In the genomic region with DNA sequence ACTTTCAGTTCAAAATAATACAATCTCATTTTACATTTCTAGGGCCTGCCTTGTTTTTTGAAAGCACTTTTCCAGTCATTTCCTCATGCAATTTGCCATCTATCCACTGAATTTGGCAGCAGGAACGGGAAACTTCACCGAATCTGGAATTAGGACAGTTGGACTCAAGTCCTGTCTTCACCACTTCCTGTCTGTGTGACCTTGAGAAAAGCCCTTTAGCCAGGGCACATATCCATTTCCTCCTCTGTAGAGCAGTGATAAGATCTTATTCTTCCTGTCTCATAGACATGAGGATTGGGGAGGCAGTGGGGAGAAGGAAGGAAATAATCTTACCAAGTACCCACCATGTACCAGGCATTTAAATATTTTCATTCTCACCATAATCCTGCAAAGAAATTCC, we compare ENCODE assay signal across 17 cellular contexts. TPM values are rescaled to one million over a fixed set of nuclear protein-coding genes. Genes with fewer than 3 reads are reported as not detected.
DNase-seq lines count a peak whose midpoint lies in the region; ATAC-seq and TF ChIP-seq lines count a peak whose summit lies in the region.
"Had no signal": no experiment of that assay in that cellular context is flagged by ENCODE, and none has a peak within 500 bp of the region (broad histone marks: within the 10 kb centered on the region; RNA-seq: fewer than 3 reads in every experiment).

No MANE protein-coding gene starts in this region.

- peak in 4 of 11 experiments; percentile 16 to 43 (median 28) for TF ChIP-seq CTCF in spleen (IDR thresholded peaks at IDR 0.05 in 8 of 11, conservative IDR thresholded peaks at IDR 0.05 in 3 of 11)

- no peaks in the 10 kb centered on the region for H3K36me3 ChIP-seq in spleen
- H3K36me3 ChIP-seq in effector memory CD4-positive, alpha-beta T cell (ENCODE audit: control insufficient read depth, insufficient read depth, low read length): no peaks in the 10 kb centered on the region
- H3K36me3 ChIP-seq: thoracic aorta had no signal

- WGBS in spleen, 5 donors: 8 to 27% (median 11%) methylated on average over 2 of the region's 2 CpGs

- H3K27me3 ChIP-seq in spleen (replicated peaks in 1 of 7): no peaks in the 10 kb centered on the region
- H3K27me3 ChIP-seq in effector memory CD4-positive, alpha-beta T cell (replicated peaks; ENCODE audit: control insufficient read depth, insufficient read depth, low read length, poor library complexity, severe bottlenecking): no peaks in the 10 kb centered on the region

- H3K9me3 ChIP-seq in spleen: no peaks in the 10 kb centered on the region
- no peaks in the 10 kb centered on the region for H3K9me3 ChIP-seq in effector memory CD4-positive, alpha-beta T cell (ENCODE audit: control insufficient read depth, low read length)
- H3K9me3 ChIP-seq: A549, thoracic aorta had no signal

- no peak overlapping the region for H3K4me3 ChIP-seq in spleen
- H3K4me3 ChIP-seq in effector memory CD4-positive, alpha-beta T cell (ENCODE audit: insufficient read depth, low read depth, low read length, poor library complexity, severe bottlenecking): no peak overlapping the region
- H3K4me3 ChIP-seq: A549, thoracic aorta had no signal

- peak overlapping the region in 7 of 8 donors; percentile 17 to 63 (median 55) for H3K27ac ChIP-seq in spleen
- no peak overlapping the region for H3K27ac ChIP-seq in effector memory CD4-positive, alpha-beta T cell (ENCODE audit: insufficient read depth, low read length, poor library complexity, severe bottlenecking)
- H3K27ac ChIP-seq: A549, KMS-11, thoracic aorta had no signal

- peak; percentile 72 for ATAC-seq in left ventricle myocardium superior
- ATAC-seq in HG03025 (IDR thresholded peaks at IDR 0.05; ENCODE audit: low FRiP score, unreplicated experiment): no peak
- no peak for ATAC-seq in GM21526 (IDR thresholded peaks at IDR 0.05; ENCODE audit: low FRiP score, unreplicated experiment)
- ATAC-seq: A549 had no signal

- DNase-seq in NOMO-1 treated with DMSO at 0.1 percent for 48 hours (lab: John Stamatoyannopoulos, UW; ENCODE audit: unreplicated experiment): peak; percentile 13
- no peak for DNase-seq in NOMO-1 treated with dmso at 0.1 percent for 144 hours (lab: John Stamatoyannopoulos, UW; ENCODE audit: unreplicated experiment)
- peak; percentile 74 for DNase-seq in RPMI7951 (ENCODE audit: low read depth)
- DNase-seq in left ventricle myocardium superior: no peak
- no peak for DNase-seq in spleen
- no peak for DNase-seq in effector memory CD4-positive, alpha-beta T cell
- DNase-seq: activated CD4-positive, alpha-beta T cell treated with anti-CD3 and anti-CD28 coated beads for 4 hours; activated T-cell treated with anti-CD3 and anti-CD28 coated beads, Interleukin-2, amount 50 U/mL, for 24 hours; cerebellar nuclear complex; hippocampal formation; mammary epithelial cell had no signal

- intact Hi-C loops in left ventricle myocardium superior (cut with micrococcal nuclease): no loop called here
- intact Hi-C loops in spleen (cut with DNase I; ENCODE audit: low total_unique reads): no loop called here

- H3K4me1 ChIP-seq in spleen: peaks cover 25 to 100% (median 83%) of the 10 kb centered on the region in 6 donors
- H3K4me1 ChIP-seq in effector memory CD4-positive, alpha-beta T cell (ENCODE audit: control insufficient read depth, insufficient read depth, low read length, poor library complexity, severe bottlenecking): no peaks in the 10 kb centered on the region
- H3K4me1 ChIP-seq: A549 had no signal

- no peak for TF ChIP-seq POLR2A in spleen (IDR thresholded peaks at IDR 0.05)

RNA-seq across cellular contexts. Expression of a gene that starts 12.0 kb away (rescaled TPM):
- 0.84 and 1.7 TPM in 2 replicates for total RNA-seq in RPMI7951 (2014; rRNA removed; shearing (Covaris generic))
- 2.1 TPM for total RNA-seq in left ventricle myocardium superior
- total RNA-seq in spleen: 10 to 100 TPM; 28.2 to 63.0 (median 50.0) TPM
- 10 to 100 TPM; 10.5 to 13.8 (median 13.1) TPM for polyA plus RNA-seq in spleen
- total RNA-seq: osteocyte had no signal

Comparison
In these comparisons a context has a peak if more than half of its experiments do, and no peak if none do; other contexts are left out.
1. DNase-seq: peak in NOMO-1 treated with DMSO at 0.1 percent for 48 hours (single experiment) and RPMI7951 (single experiment); none in NOMO-1 treated with dmso at 0.1 percent for 144 hours (single experiment), left ventricle myocardium superior (single experiment), spleen (single experiment) and effector memory CD4-positive, alpha-beta T cell (0 of 3).